In the genomic region with DNA sequence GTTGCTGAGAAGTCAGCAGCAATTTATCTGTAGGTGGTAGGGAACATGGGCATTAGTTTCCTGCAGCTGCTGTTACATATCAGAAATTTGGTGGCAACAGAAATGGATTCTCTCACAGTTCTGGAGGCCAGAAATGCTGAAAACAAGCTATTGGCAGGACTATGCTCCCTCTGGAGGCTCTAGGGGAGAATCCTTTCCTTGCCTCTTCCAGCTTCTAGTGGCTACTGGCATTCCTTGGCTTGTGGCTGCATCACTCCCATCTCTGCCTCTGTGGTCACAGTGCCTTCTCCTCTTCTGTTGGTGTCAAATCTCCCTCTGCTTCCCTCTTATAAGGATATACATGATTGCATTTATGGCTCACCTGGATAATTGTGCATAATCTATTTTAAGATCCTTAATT, we compare ENCODE assay signal across 1 cellular context.
TF ChIP-seq lines count a peak whose summit lies in the region.

No MANE protein-coding gene starts in this region.

TF ChIP-seq in K562, 482 proteins besides CTCF, POLR2A, EP300 and RAD21:
- TF ChIP-seq ARID1B (IDR thresholded peaks at IDR 0.05) (no peak), RBM25 (IDR thresholded peaks at IDR 0.05; ENCODE audit: low read depth, low read length, severe bottlenecking) (peak; percentile 95), BCOR (IDR thresholded peaks at IDR 0.05) (peak; percentile 56; the same call in 1 of the 2 replicates), TRIM28 (IDR thresholded peaks at IDR 0.05) (0 out of 2 replicates have a peak, but pooled peaks have one; percentile 29)
